ENCODE assay signal across 1 cellular context in the genomic region with DNA sequence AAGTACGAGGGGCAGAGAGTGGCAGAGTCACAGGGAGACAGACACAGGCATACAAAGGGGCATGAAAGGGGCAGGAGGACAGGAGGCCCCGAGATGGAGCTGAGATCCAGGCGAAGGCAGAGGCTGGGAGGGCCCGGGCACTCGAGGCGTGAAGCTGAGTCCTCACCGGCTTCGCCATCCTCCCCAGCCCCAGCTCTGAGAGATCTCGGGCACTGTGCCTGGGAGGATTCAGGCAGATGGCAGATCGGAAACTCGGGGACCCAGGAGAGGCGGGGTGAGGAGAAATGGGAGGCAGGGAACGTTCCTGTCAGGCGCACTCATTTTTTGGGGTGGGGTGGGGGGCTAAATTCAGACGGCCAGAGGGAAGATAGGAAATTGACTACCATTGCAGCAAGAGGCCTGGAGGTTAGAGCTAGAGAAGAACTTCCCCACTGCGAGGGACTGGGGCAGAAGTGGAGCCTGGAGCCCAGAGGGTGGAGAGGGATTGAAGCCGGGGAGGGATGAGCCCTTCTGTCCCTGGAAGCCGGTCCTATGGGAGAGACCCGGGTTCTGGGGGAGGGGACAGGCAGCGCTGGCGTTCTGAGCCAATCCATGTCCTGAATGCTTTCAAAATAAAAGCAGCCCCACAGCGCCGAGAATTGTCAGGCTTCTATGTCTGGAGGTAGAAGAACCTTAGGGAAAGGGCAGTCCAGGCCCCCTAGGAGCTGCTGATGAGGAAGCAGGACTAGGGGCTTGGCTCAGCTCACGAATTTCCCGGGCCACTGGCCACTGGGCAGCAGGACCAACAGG.
TF ChIP-seq lines count a peak whose summit lies in the region.

No MANE protein-coding gene starts in this region.

TF ChIP-seq in SK-N-SH, 30 proteins besides CTCF, POLR2A, EP300 and RAD21 (continued from another document):
- TF ChIP-seq, protein P1, sequence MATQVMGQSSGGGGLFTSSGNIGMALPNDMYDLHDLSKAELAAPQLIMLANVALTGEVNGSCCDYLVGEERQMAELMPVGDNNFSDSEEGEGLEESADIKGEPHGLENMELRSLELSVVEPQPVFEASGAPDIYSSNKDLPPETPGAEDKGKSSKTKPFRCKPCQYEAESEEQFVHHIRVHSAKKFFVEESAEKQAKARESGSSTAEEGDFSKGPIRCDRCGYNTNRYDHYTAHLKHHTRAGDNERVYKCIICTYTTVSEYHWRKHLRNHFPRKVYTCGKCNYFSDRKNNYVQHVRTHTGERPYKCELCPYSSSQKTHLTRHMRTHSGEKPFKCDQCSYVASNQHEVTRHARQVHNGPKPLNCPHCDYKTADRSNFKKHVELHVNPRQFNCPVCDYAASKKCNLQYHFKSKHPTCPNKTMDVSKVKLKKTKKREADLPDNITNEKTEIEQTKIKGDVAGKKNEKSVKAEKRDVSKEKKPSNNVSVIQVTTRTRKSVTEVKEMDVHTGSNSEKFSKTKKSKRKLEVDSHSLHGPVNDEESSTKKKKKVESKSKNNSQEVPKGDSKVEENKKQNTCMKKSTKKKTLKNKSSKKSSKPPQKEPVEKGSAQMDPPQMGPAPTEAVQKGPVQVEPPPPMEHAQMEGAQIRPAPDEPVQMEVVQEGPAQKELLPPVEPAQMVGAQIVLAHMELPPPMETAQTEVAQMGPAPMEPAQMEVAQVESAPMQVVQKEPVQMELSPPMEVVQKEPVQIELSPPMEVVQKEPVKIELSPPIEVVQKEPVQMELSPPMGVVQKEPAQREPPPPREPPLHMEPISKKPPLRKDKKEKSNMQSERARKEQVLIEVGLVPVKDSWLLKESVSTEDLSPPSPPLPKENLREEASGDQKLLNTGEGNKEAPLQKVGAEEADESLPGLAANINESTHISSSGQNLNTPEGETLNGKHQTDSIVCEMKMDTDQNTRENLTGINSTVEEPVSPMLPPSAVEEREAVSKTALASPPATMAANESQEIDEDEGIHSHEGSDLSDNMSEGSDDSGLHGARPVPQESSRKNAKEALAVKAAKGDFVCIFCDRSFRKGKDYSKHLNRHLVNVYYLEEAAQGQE (IDR thresholded peaks at IDR 0.05; ENCODE audit: low read depth, low read length): no peak
